ENCODE assay signal across 22 cellular contexts in the genomic region with DNA sequence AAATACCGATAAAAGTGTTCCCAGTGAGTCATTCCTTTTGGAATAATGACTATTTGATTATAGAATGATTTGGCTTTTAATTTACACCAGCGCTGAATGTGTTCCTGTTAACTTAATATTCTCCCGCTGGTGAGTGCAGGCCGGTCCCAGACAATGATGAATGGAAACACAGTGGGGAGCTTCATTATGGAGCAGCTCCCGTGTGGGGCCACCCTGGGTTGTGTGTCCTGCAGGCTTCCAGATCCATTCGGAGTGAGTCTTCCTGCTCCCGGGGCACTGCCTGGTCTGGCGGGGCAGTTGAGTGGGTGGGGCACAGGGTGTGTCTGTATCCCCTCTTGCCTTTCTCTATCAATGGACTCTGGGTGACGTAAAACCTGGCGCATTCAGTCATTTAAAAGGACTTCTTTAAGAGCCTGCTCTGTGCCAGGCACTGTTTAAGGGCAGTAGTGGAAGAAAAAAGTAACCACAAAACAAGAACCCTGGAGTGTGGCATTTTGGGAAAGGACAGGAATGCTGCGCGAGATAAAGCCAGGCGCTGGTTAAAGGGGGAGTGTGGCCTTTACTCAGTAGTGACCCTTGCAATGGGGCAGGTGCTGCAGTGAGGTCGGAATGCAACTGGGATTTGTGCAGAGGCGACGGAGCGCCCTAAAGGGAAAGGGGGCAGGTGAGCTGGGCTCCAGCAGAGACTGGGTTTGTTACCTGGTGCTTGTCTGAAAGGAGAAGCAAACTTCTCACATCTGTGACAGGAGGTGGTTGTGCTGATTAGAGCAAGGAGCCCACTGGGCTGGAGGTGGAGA.
DNase-seq lines count a peak whose midpoint lies in the region; ATAC-seq and TF ChIP-seq lines count a peak whose summit lies in the region.
"Had no signal": no experiment of that assay in that cellular context is flagged by ENCODE, and none has a peak within 500 bp of the region (broad histone marks: within the 10 kb centered on the region; RNA-seq: fewer than 3 reads in every experiment).

No MANE protein-coding gene starts in this region.

- H3K36me3 Mint-ChIP-seq in naive thymus-derived CD8-positive, alpha-beta T cell, result no peaks in the 10 kb centered on the region
- H3K36me3 Mint-ChIP-seq: CD8-positive, alpha-beta T cell had no signal

- no peak overlapping the region for H3K4me3 ChIP-seq in HEK293 (ENCODE audit: low read depth, low read length)
- H3K4me3 ChIP-seq: A549; BLaER1 treated with 17β-estradiol and CSF1 and Interleukin-3, amounts not matched to agents 10 nM and 100 nM; MG63 had no signal

- peak overlapping the region in 1 of 10 donors; percentile 22 for H3K27ac Mint-ChIP-seq in naive thymus-derived CD8-positive, alpha-beta T cell
- H3K27ac Mint-ChIP-seq: CD8-positive, alpha-beta T cell had no signal

- H3K4me1 Mint-ChIP-seq in naive thymus-derived CD8-positive, alpha-beta T cell, result no peaks in the 10 kb centered on the region

- no peaks in the 10 kb centered on the region for H3K4me1 ChIP-seq in HEK293 (ENCODE audit: control insufficient read depth, insufficient read depth, low read length)
- H3K4me1 ChIP-seq: A549; BLaER1 treated with 17β-estradiol and CSF1 and Interleukin-3, amounts not matched to agents 10 nM and 100 nM had no signal

- ATAC-seq in HG02571 (IDR thresholded peaks at IDR 0.05; ENCODE audit: unreplicated experiment), result no peak
- ATAC-seq in naive thymus-derived CD8-positive, alpha-beta T cell, result no peak
- ATAC-seq: A549; CD8-positive, alpha-beta T cell had no signal

- POLR2A ChIA-PET in HEK293 (lab: Yijun Ruan, JAX), result no interaction called here
- POLR2A ChIA-PET in naive thymus-derived CD8-positive, alpha-beta T cell (lab: Charles Lee), result no interaction called here

- peak; percentile 37 for DNase-seq in COR-L47 (lab: John Stamatoyannopoulos, UW)
- peak; percentile 98 for DNase-seq in NCI-H69 (lab: John Stamatoyannopoulos, UW)
- peak; percentile 46 for DNase-seq in iPS-NIHi7 (ENCODE audit: extremely low spot score)
- no peak for DNase-seq in naive thymus-derived CD8-positive, alpha-beta T cell
- DNase-seq in NCI-H510A treated with DMSO at 0.1 percent for 48 hours (lab: John Stamatoyannopoulos, UW), result no peak
- DNase-seq: CD8-positive, alpha-beta T cell; DND-41; HCEC 1CT; Kasumi-1; MG63; NCI-H1048; NCI-H1694; NCI-H2107; NCI-H226; NCI-H526 treated with DMSO at 0.1 percent for 48 hours; NK-92 treated with Interleukin-12 subunit alpha and Interleukin-12 subunit beta, amount 100 ng/mL, for 24 hours; Right ventricle myocardium superior; SW 1271 had no signal

- H3K27me3 Mint-ChIP-seq in naive thymus-derived CD8-positive, alpha-beta T cell, result peaks cover 0 to 25% (median 6%) of the 10 kb centered on the region in 5 donors

- CTCF ChIA-PET in HEK293 (lab: Yijun Ruan, JAX), result no interaction called here

- H3K36me3 ChIP-seq in HEK293 (ENCODE audit: control insufficient read depth in 2 of 2, insufficient read depth in 1 of 2, low read length in 2 of 2), result no peaks in the 10 kb centered on the region
- H3K36me3 ChIP-seq: BLaER1 treated with 17β-estradiol and CSF1 and Interleukin-3, amounts not matched to agents 10 nM and 100 nM; MG63 had no signal

- TF ChIP-seq CTCF in HEK293 (tag by site-specific recombination; IDR thresholded peaks at IDR 0.05), result no peak

- H3K4me3 Mint-ChIP-seq in naive thymus-derived CD8-positive, alpha-beta T cell, result no peak overlapping the region
- H3K4me3 Mint-ChIP-seq: CD8-positive, alpha-beta T cell had no signal

- H3K27ac ChIP-seq in HEK293 (ENCODE audit: extremely low read depth, low read depth, low read length), result no peak overlapping the region
- H3K27ac ChIP-seq: A549; BLaER1 treated with 17β-estradiol and CSF1 and Interleukin-3, amounts not matched to agents 10 nM and 100 nM had no signal

- H3K9me3 ChIP-seq in HEK293 (ENCODE audit: control insufficient read depth, insufficient read depth, low read depth, low read length), result no peaks in the 10 kb centered on the region
- H3K9me3 ChIP-seq: A549; BLaER1 treated with 17β-estradiol and CSF1 and Interleukin-3, amounts not matched to agents 10 nM and 100 nM; MG63 had no signal

- H3K9me3 Mint-ChIP-seq in naive thymus-derived CD8-positive, alpha-beta T cell, result peaks cover 0 to 5% (median 3%) of the 10 kb centered on the region in 9 donors

TF ChIP-seq in HEK293, 187 proteins besides CTCF, POLR2A, EP300 and RAD21:
- TF ChIP-seq, protein P1, sequence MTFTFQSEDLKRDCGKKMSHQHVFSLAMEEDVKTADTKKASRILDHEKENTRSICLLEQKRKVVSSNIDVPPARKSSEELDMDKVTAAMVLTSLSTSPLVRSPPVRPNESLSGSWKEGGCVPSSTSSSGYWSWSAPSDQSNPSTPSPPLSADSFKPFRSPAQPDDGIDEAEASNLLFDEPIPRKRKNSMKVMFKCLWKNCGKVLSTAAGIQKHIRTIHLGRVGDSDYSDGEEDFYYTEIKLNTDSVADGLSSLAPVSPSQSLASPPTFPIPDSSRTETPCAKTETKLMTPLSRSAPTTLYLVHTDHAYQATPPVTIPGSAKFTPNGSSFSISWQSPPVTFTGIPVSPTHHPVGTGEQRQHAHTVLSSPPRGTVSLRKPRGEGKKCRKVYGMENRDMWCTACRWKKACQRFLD (tag by site-specific recombination; IDR thresholded peaks at IDR 0.05), result no peak
- TF ChIP-seq ZBTB26 (tag by site-specific recombination; optimal IDR thresholded peaks at IDR 0.05) (no peak), ZNF114 (tag by site-specific recombination; IDR thresholded peaks at IDR 0.05) (no peak), SCRT2 (tag by site-specific recombination; IDR thresholded peaks at IDR 0.05) (no peak), ZNF394 (tag by site-specific recombination; IDR thresholded peaks at IDR 0.05; ENCODE audit: borderline replicate concordance) (no peak), ZIC2 (tag by site-specific recombination; IDR thresholded peaks at IDR 0.05) (peak; percentile 88), HIC1 (tag by site-specific recombination; IDR thresholded peaks at IDR 0.05) (no peak), ZNF423 (tag by site-specific recombination; IDR thresholded peaks at IDR 0.05) (peak; percentile 25; the same call in 1 of the 2 replicates)
- TF ChIP-seq, protein P2, sequence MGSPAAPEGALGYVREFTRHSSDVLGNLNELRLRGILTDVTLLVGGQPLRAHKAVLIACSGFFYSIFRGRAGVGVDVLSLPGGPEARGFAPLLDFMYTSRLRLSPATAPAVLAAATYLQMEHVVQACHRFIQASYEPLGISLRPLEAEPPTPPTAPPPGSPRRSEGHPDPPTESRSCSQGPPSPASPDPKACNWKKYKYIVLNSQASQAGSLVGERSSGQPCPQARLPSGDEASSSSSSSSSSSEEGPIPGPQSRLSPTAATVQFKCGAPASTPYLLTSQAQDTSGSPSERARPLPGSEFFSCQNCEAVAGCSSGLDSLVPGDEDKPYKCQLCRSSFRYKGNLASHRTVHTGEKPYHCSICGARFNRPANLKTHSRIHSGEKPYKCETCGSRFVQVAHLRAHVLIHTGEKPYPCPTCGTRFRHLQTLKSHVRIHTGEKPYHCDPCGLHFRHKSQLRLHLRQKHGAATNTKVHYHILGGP (tag by site-specific recombination; IDR thresholded peaks at IDR 0.05), result no peak

Comparison
In these comparisons a context has a peak if more than half of its experiments do, and no peak if none do; other contexts are left out.
1. DNase-seq: peak in COR-L47 (single experiment), NCI-H69 (single experiment) and iPS-NIHi7 (single experiment); none in naive thymus-derived CD8-positive, alpha-beta T cell (0 of 10) and NCI-H510A treated with DMSO at 0.1 percent for 48 hours (single experiment).